In genomic region chr12:107012736-107013425, GRCh38 we compare ENCODE assay signal across 29 cellular contexts.
"Had no signal": no experiment of that assay in that cellular context is flagged by ENCODE, and none has a peak within 500 bp of the region (broad histone marks: within the 10 kb centered on the region; RNA-seq: fewer than 3 reads in every experiment).

No MANE protein-coding gene starts in this region.

- DNase-seq: naive thymus-derived CD8-positive, alpha-beta T cell; occipital lobe; ovary; posterior cingulate gyrus; psoas muscle; right cardiac atrium; right lobe of liver; sigmoid colon; small intestine; stimulated activated CD4-positive, alpha-beta T cell treated with anti-CD3 and anti-CD28 coated beads, Interleukin-15, amount 100 ng/mL, for 24 hours; stimulated activated CD4-positive, alpha-beta T cell treated with anti-CD3 and anti-CD28 coated beads, Interleukin-2, amount 100 ng/mL, for 24 hours; stimulated activated CD4-positive, alpha-beta T cell treated with anti-CD3 and anti-CD28 coated beads, Interleukin-2, amount 100 ng/mL, for 48 hours; stimulated activated CD4-positive, alpha-beta T cell treated with anti-CD3 and anti-CD28 coated beads, Interleukin-4, amount 100 ng/mL, for 24 hours; stimulated activated naive CD4-positive, alpha-beta T cell; stimulated activated naive CD8-positive, alpha-beta T cell treated with anti-CD3 and anti-CD28 coated beads, Interleukin-15, amount 100 ng/mL, for 72 hours; stimulated activated naive CD8-positive, alpha-beta T cell treated with anti-CD3 and anti-CD28 coated beads, Interleukin-15, Interleukin-2, amounts not matched to agents 100 U/mL and 50 U/mL, for 24 hours; substantia nigra; testis; tibial artery; transverse colon; upper lobe of right lung; uterus had no signal

- H3K4me1 ChIP-seq: neural progenitor cell, parathyroid adenoma, psoas muscle, right lobe of liver, suprapubic skin, testis, tibial artery, transverse colon, upper lobe of right lung, uterus had no signal

- H3K9ac ChIP-seq: neural progenitor cell, parathyroid adenoma had no signal

- ATAC-seq: naive thymus-derived CD8-positive, alpha-beta T cell; psoas muscle; right cardiac atrium; right lobe of liver; stimulated activated memory B cell treated with anti-CD40 and anti-IgM and Interleukin-4, amounts not matched to agents 10 μg/mL and 1 μg/mL and 100 μg/mL, for 72 hours; stimulated activated naive CD8-positive, alpha-beta T cell treated with anti-CD3 and anti-CD28 coated beads, Interleukin-15, amount 100 ng/mL, for 72 hours; stimulated activated naive CD8-positive, alpha-beta T cell treated with anti-CD3 and anti-CD28 coated beads, Interleukin-15, Interleukin-2, amounts not matched to agents 100 U/mL and 50 U/mL, for 24 hours; upper lobe of right lung had no signal

- H3K27ac Mint-ChIP-seq: nephron; neural progenitor cell; progenitor cell of endocrine pancreas; stimulated activated memory B cell treated with anti-CD40 and anti-IgM and Interleukin-4, amounts not matched to agents 10 μg/mL and 1 μg/mL and 100 μg/mL, for 72 hours; stimulated activated naive CD8-positive, alpha-beta T cell treated with anti-CD3 and anti-CD28 coated beads, Interleukin-15, amount 100 ng/mL, for 72 hours; type B pancreatic cell had no signal

- H3K9me3 Mint-ChIP-seq: naive thymus-derived CD8-positive, alpha-beta T cell; neural progenitor cell; stimulated activated naive CD8-positive, alpha-beta T cell treated with anti-CD3 and anti-CD28 coated beads, Interleukin-15, amount 100 ng/mL, for 72 hours; type B pancreatic cell had no signal

- FAIRE-seq: small intestine had no signal

- H2AFZ ChIP-seq: neural progenitor cell, parathyroid adenoma had no signal

- H3K4me3 Mint-ChIP-seq: naive thymus-derived CD8-positive, alpha-beta T cell; nephron; neural progenitor cell; stimulated activated memory B cell treated with anti-CD40 and anti-IgM and Interleukin-4, amounts not matched to agents 10 μg/mL and 1 μg/mL and 100 μg/mL, for 72 hours; stimulated activated naive CD8-positive, alpha-beta T cell treated with anti-CD3 and anti-CD28 coated beads, Interleukin-15, amount 100 ng/mL, for 72 hours; type B pancreatic cell had no signal

- H3K79me2 ChIP-seq: parathyroid adenoma had no signal

- H3K27me3 ChIP-seq: neural progenitor cell, ovary, right lobe of liver, sigmoid colon, suprapubic skin, testis, tibial artery, transverse colon, upper lobe of right lung, uterus had no signal

- H3K9me3 ChIP-seq: ovary, psoas muscle, right lobe of liver, sigmoid colon, suprapubic skin, testis, tibial artery, transverse colon, upper lobe of right lung, uterus had no signal

- H3K27me3 Mint-ChIP-seq: naive thymus-derived CD8-positive, alpha-beta T cell; progenitor cell of endocrine pancreas; stimulated activated naive CD8-positive, alpha-beta T cell treated with anti-CD3 and anti-CD28 coated beads, Interleukin-15, amount 100 ng/mL, for 72 hours; type B pancreatic cell had no signal

- H3K4me2 ChIP-seq: neural progenitor cell had no signal

- H3K4me3 ChIP-seq: neural progenitor cell, ovary, psoas muscle, right lobe of liver, sigmoid colon, suprapubic skin, testis, tibial artery, transverse colon, upper lobe of right lung, uterus had no signal

- H3K27ac ChIP-seq: neural progenitor cell, ovary, parathyroid adenoma, psoas muscle, right lobe of liver, sigmoid colon, suprapubic skin, testis, tibial artery, transverse colon, upper lobe of right lung, uterus had no signal

- H3K4me1 Mint-ChIP-seq: nephron; neural progenitor cell; stimulated activated memory B cell treated with anti-CD40 and anti-IgM and Interleukin-4, amounts not matched to agents 10 μg/mL and 1 μg/mL and 100 μg/mL, for 72 hours; stimulated activated naive CD8-positive, alpha-beta T cell treated with anti-CD3 and anti-CD28 coated beads, Interleukin-15, amount 100 ng/mL, for 72 hours had no signal

- H3K36me3 ChIP-seq: neural progenitor cell, ovary, right lobe of liver, sigmoid colon, suprapubic skin, transverse colon, upper lobe of right lung, uterus had no signal
